In the genomic region with DNA sequence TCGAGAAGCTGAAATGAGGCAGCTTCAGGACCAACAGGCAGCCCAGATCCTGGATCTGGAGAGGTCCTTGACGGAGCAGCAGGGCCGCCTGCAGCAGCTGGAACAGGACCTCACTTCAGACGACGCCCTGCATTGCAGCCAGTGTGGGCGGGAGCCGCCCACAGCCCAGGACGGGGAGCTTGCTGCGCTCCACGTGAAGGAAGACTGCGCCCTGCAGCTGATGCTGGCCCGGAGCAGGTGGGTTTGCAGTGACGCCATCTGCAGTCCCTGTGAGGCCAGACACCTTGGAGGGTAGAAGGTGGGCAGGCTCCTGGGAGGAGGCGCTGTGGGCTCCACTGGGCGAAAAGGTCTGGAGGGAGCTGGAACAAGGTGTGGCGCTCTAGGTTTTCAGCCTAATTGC, we compare ENCODE assay signal across 15 cellular contexts. TPM values are rescaled to one million over a fixed set of nuclear protein-coding genes. Genes with fewer than 3 reads are reported as not detected.
A peak's percentile ranks its signal among the peaks of the same experiment; 100 is the strongest.
DNase-seq lines count a peak whose midpoint lies in the region; ATAC-seq, FAIRE-seq and TF ChIP-seq lines count a peak whose summit lies in the region.
"Had no signal": no experiment of that assay in that cellular context is flagged by ENCODE, and none has a peak within 500 bp of the region (broad histone marks: within the 10 kb centered on the region; RNA-seq: fewer than 3 reads in every experiment).

No MANE protein-coding gene starts in this region.

- H3T11ph ChIP-seq in H9 (ENCODE audit: low read length): no peak overlapping the region

- H3K36me3 ChIP-seq in endodermal cell (ENCODE audit: control insufficient read depth, insufficient read depth, low read length): peaks cover 82% of the 10 kb centered on the region
- peaks cover 4 to 91% of the 10 kb centered on the region in 2 donors for H3K36me3 ChIP-seq in gastrocnemius medialis

- H4K91ac ChIP-seq in H9 (ENCODE audit: insufficient read length, low read depth, low read length): no peak overlapping the region

- ATAC-seq in gastrocnemius medialis: no peak
- ATAC-seq: GM12878 had no signal

- H3K4me3 Mint-ChIP-seq in H9 (no peak overlapping the region), endodermal cell (no peak overlapping the region)
- H3K4me3 Mint-ChIP-seq: B cell; CD4-positive, alpha-beta T cell had no signal

- H2AK5ac ChIP-seq in H9 (ENCODE audit: insufficient read length, low read length): no peak overlapping the region

- peak; percentile 9 for DNase-seq in ELF-1 (ENCODE audit: low read depth, low spot score)
- peak; percentile 43 for DNase-seq in H9
- DNase-seq in endodermal cell: peak; percentile 53
- no peak for DNase-seq in gastrocnemius medialis
- DNase-seq in GM12891 (ENCODE audit: insufficient read length, low spot score): no peak
- no peak for DNase-seq in urothelium cell line (ENCODE audit: low spot score)
- no peak for DNase-seq in OCI-M1 (lab: John Stamatoyannopoulos, UW)
- DNase-seq: ACHN; C1 segment of cervical spinal cord; Calu3; CD4-positive, alpha-beta T cell; DMS 273 treated with DMSO at 0.1 percent for 48 hours; IMR-90 had no signal

- H3K27me3 ChIP-seq in H9 (ENCODE audit: insufficient read depth, low read length) (no peaks in the 10 kb centered on the region), endodermal cell (ENCODE audit: control insufficient read depth, insufficient read depth, low read length, poor library complexity, severe bottlenecking) (no peaks in the 10 kb centered on the region), gastrocnemius medialis (no peaks in the 10 kb centered on the region)

- H3K27ac Mint-ChIP-seq in H9 (no peak overlapping the region), endodermal cell (peak overlapping the region; percentile 29)
- H3K27ac Mint-ChIP-seq: B cell; CD4-positive, alpha-beta T cell had no signal

- no peaks in the 10 kb centered on the region for H3K79me1 ChIP-seq in H9 (ENCODE audit: insufficient read depth, low read depth, low read length, poor library complexity, severe bottlenecking)

- no peak overlapping the region for H4K8ac ChIP-seq in H9 (replicated peaks; ENCODE audit: insufficient read length, low read depth, low read length)

- H3K79me2 ChIP-seq in H9 (ENCODE audit: insufficient read depth, low read length): no peaks in the 10 kb centered on the region

- WGBS in H9 (ENCODE audit: extremely low coverage, insufficient read length, low lambda C conversion rate): no CpG with 5 or more reads among the region's 16 CpGs
- WGBS in endodermal cell (ENCODE audit: insufficient coverage in 1 of 2, insufficient read length in 1 of 2), 2 experiments: 92 to 95% methylated on average over 8 to 16 of the region's 16 CpGs

- no peak overlapping the region for H3K4ac ChIP-seq in H9 (ENCODE audit: low read depth, low read length)

- peaks cover 0 to 7% of the 10 kb centered on the region in 2 experiments; a peak in 1 of 5 replicates for H3K9me3 Mint-ChIP-seq in H9
- no peaks in the 10 kb centered on the region for H3K9me3 Mint-ChIP-seq in endodermal cell
- H3K9me3 Mint-ChIP-seq: CD4-positive, alpha-beta T cell had no signal

- no peaks in the 10 kb centered on the region for H4K20me1 ChIP-seq in H9 (ENCODE audit: control insufficient read depth, insufficient read depth, insufficient read length)

- H3K9me3 ChIP-seq in H9 (ENCODE audit: control insufficient read depth, low read depth, low read length) (no peaks in the 10 kb centered on the region), endodermal cell (ENCODE audit: control insufficient read depth, low read length) (no peaks in the 10 kb centered on the region), gastrocnemius medialis (no peaks in the 10 kb centered on the region)

- H3K56ac ChIP-seq in H9 (ENCODE audit: insufficient read length, low read depth, low read length): no peak overlapping the region

- intact Hi-C loops in gastrocnemius medialis (cut with DNase I; ENCODE audit: low total_unique reads): no loop called here

- TF ChIP-seq POLR2A in gastrocnemius medialis (IDR thresholded peaks at IDR 0.05): no peak
- no peak for TF ChIP-seq POLR2A in GM12891 (IDR thresholded peaks at IDR 0.05; ENCODE audit: low read depth, low read length)

- H3K4me3 ChIP-seq in endodermal cell (ENCODE audit: low read length) (no peak overlapping the region), gastrocnemius medialis (no peak overlapping the region)
- H3K4me3 ChIP-seq: GM12878 had no signal

- no peak overlapping the region for H3K23ac ChIP-seq in H9 (ENCODE audit: insufficient read length, low read depth, low read length)

- no peaks in the 10 kb centered on the region for H3K4me1 Mint-ChIP-seq in H9
- no peaks in the 10 kb centered on the region for H3K4me1 Mint-ChIP-seq in endodermal cell

- FAIRE-seq in GM12891 (lab: Jason Lieb, UNC): no peak
- no peak for FAIRE-seq in urothelium cell line (lab: Jason Lieb, UNC)
- FAIRE-seq: GM12878 had no signal

- H3K27ac ChIP-seq in H9 (ENCODE audit: insufficient read length, low read depth, low read length) (no peak overlapping the region), endodermal cell (ENCODE audit: low read depth, low read length) (no peak overlapping the region), gastrocnemius medialis (peak overlapping the region; percentile 87 to 99 (median 96))

- no peak overlapping the region for H2AFZ ChIP-seq in H9 (ENCODE audit: low read length)

- TF ChIP-seq CTCF in H9 (conservative IDR thresholded peaks at IDR 0.05) (no peak), endodermal cell (conservative IDR thresholded peaks at IDR 0.05) (no peak), gastrocnemius medialis (IDR thresholded peaks at IDR 0.05 in 4 of 5, conservative IDR thresholded peaks at IDR 0.05 in 1 of 5) (no peak)

- H3K36me3 Mint-ChIP-seq in H9 (ENCODE audit: insufficient read depth in 1 of 3, low read depth in 3 of 3): peaks cover 49 to 83% (median 69%) of the 10 kb centered on the region in 3 experiments
- peaks cover 66% of the 10 kb centered on the region for H3K36me3 Mint-ChIP-seq in endodermal cell (ENCODE audit: low read depth)

- H3K23me2 ChIP-seq in H9 (ENCODE audit: insufficient read length, low read depth, low read length, poor library complexity, severe bottlenecking): no peaks in the 10 kb centered on the region

- H3K27me3 Mint-ChIP-seq in H9 (ENCODE audit: low read depth) (no peaks in the 10 kb centered on the region), endodermal cell (ENCODE audit: insufficient read depth) (no peaks in the 10 kb centered on the region)
- H3K27me3 Mint-ChIP-seq: B cell; CD4-positive, alpha-beta T cell had no signal

- no peak overlapping the region for H2BK15ac ChIP-seq in H9 (ENCODE audit: low read depth, low read length)

- in situ Hi-C loops in gastrocnemius medialis (cut with MboI; ENCODE audit: low sequenced_read_pairs in 4 of 4): no loop called here

- H3K14ac ChIP-seq in H9 (ENCODE audit: insufficient read depth, low read length): no peak overlapping the region

- H2BK5ac ChIP-seq in H9 (ENCODE audit: insufficient read length, low read length): no peak overlapping the region

- no peak overlapping the region for H2BK20ac ChIP-seq in H9 (ENCODE audit: low read depth, low read length, poor library complexity, severe bottlenecking)

- H3K4me1 ChIP-seq in H9 (ENCODE audit: insufficient read depth, low read length): no peaks in the 10 kb centered on the region
- H3K4me1 ChIP-seq in endodermal cell (ENCODE audit: control insufficient read depth, insufficient read depth, low read length): no peaks in the 10 kb centered on the region
- peaks cover 30 to 57% of the 10 kb centered on the region in 2 donors for H3K4me1 ChIP-seq in gastrocnemius medialis

- H2BK120ac ChIP-seq in H9 (ENCODE audit: low read depth, low read length, poor library complexity, severe bottlenecking): no peak overlapping the region

- no peak overlapping the region for H2BK12ac ChIP-seq in H9 (ENCODE audit: insufficient read length, low read depth, low read length)

- H3K9ac ChIP-seq in H9 (ENCODE audit: extremely low read depth, insufficient read length, low read length): no peak overlapping the region
- no peak overlapping the region for H3K9ac ChIP-seq in endodermal cell (ENCODE audit: extremely low read depth, low read length, poor library complexity, severe bottlenecking)

- H3K4me2 ChIP-seq in H9 (ENCODE audit: insufficient read depth, insufficient read length, low read length): no peak overlapping the region

- no peak overlapping the region for H3K18ac ChIP-seq in H9 (ENCODE audit: insufficient read length, low read depth, low read length)

- H4K5ac ChIP-seq in H9 (ENCODE audit: insufficient read length, low read depth, low read length): no peak overlapping the region

TF ChIP-seq in GM12891, 5 proteins besides CTCF, POLR2A, EP300 and RAD21:
- no peak for TF ChIP-seq TAF1 (IDR thresholded peaks at IDR 0.05; ENCODE audit: low read depth, low read length)
- no peak for TF ChIP-seq PAX5 (IDR thresholded peaks at IDR 0.05; ENCODE audit: insufficient read depth, low read length, severe bottlenecking)
- no peak for TF ChIP-seq POLR2AphosphoS5 (IDR thresholded peaks at IDR 0.05; ENCODE audit: low read depth, low read length)
- TF ChIP-seq POU2F2 (IDR thresholded peaks at IDR 0.05; ENCODE audit: low read depth, low read length): no peak
- no peak for TF ChIP-seq SPI1 (IDR thresholded peaks at IDR 0.05; ENCODE audit: low read depth, low read length)

RNA-seq across cellular contexts. Expression of a gene that starts 39.7 kb away (rescaled TPM):
- total RNA-seq in H9 (2021): 39.6 and 40.6 TPM in 2 replicates
- total RNA-seq in endodermal cell: 10 to 100 TPM; 40.1 to 40.7 TPM
- 32.9 TPM for polyA plus RNA-seq in endodermal cell (2013, experiment 1 of 2)
- polyA plus RNA-seq in endodermal cell (2013, experiment 2 of 2): 28.4 TPM
- total RNA-seq in gastrocnemius medialis: 100 to 1,000 TPM; 200 to 431 (median 290) TPM
- 26.9 TPM for polyA plus RNA-seq in GM12891 (2012; ENCODE audit: low read depth, missing spikeins)

RNA-seq across cellular contexts. Expression of a gene that starts 40.0 kb away (rescaled TPM):
- 17.2 and 19.1 TPM in 2 replicates for total RNA-seq in H9 (2021)
- total RNA-seq in endodermal cell: 10 to 100 TPM; 19.6 to 37.4 TPM
- polyA plus RNA-seq in endodermal cell (2013, experiment 1 of 2): 24.1 TPM
- polyA plus RNA-seq in endodermal cell (2013, experiment 2 of 2): 26.2 TPM
- 1 to 10 TPM in 1 of 4 donors, under 1 TPM in 3; 0.44 to 1.6 (median 0.74) TPM for total RNA-seq in gastrocnemius medialis
- 7.6 TPM for polyA plus RNA-seq in GM12891 (2012; ENCODE audit: low read depth, missing spikeins)

Comparison
In these comparisons a context has a peak if more than half of its experiments do, and no peak if none do; other contexts are left out.
1. DNase-seq: peak in ELF-1 (single experiment), H9 (single experiment) and endodermal cell (single experiment); none in gastrocnemius medialis (0 of 2), GM12891 (single experiment), urothelium cell line (single experiment) and OCI-M1 (single experiment).
2. H3K27ac ChIP-seq: peak in gastrocnemius medialis (4 of 4); none in H9 (single experiment) and endodermal cell (single experiment).